ENCODE assay signal across 9 cellular contexts in genomic region chr11:48028909-48029685, GRCh38. TPM values are rescaled to one million over a fixed set of nuclear protein-coding genes. Genes with fewer than 3 reads are reported as not detected.
DNase-seq lines count a peak whose midpoint lies in the region; ATAC-seq, FAIRE-seq and TF ChIP-seq lines count a peak whose summit lies in the region.
"Had no signal": no experiment of that assay in that cellular context is flagged by ENCODE, and none has a peak within 500 bp of the region (broad histone marks: within the 10 kb centered on the region; RNA-seq: fewer than 3 reads in every experiment).

No MANE protein-coding gene starts in this region.

- POLR2A ChIA-PET in PC-9 (lab: Charles Lee; ENCODE audit: unreplicated experiment): no interaction called here

- H4K20me1 ChIP-seq in PC-9 (ENCODE audit: insufficient read depth): no peaks in the 10 kb centered on the region
- H4K20me1 ChIP-seq in osteoblast (ENCODE audit: insufficient read depth, low read length): peaks cover 27% of the 10 kb centered on the region

- H3K27me3 ChIP-seq in PC-9 (ENCODE audit: insufficient read depth, low read depth): no peaks in the 10 kb centered on the region
- H3K27me3 ChIP-seq in osteoblast (ENCODE audit: insufficient read depth, low read length): no peaks in the 10 kb centered on the region

- no peak for ATAC-seq in GM21515 (IDR thresholded peaks at IDR 0.05; ENCODE audit: unreplicated experiment)

- H3K9me3 Mint-ChIP-seq in dendritic cell treated with granulocyte-macrophage colony-stimulating factor and Interleukin-4, amounts not matched to agents 40 ng/mL and 50 ng/mL, for 4 days: no peaks in the 10 kb centered on the region

- peaks cover 48% of the 10 kb centered on the region for H3K36me3 Mint-ChIP-seq in dendritic cell treated with granulocyte-macrophage colony-stimulating factor and Interleukin-4, amounts not matched to agents 40 ng/mL and 50 ng/mL, for 4 days (ENCODE audit: low read depth)

- peaks cover 37% of the 10 kb centered on the region for H3K4me1 ChIP-seq in PC-9 (replicated peaks; ENCODE audit: insufficient read depth)
- H3K4me1 ChIP-seq in osteoblast (ENCODE audit: insufficient read depth, low read length): peaks cover 16% of the 10 kb centered on the region

- peak overlapping the region; percentile 92 for H3K27ac Mint-ChIP-seq in dendritic cell treated with granulocyte-macrophage colony-stimulating factor and Interleukin-4, amounts not matched to agents 40 ng/mL and 50 ng/mL, for 4 days

- H3K36me3 ChIP-seq in PC-9 (ENCODE audit: low read depth) (peaks cover 19% of the 10 kb centered on the region), osteoblast (ENCODE audit: insufficient read depth, low read length) (peaks cover 6% of the 10 kb centered on the region)

- H3K27ac ChIP-seq in PC-9 (0 out of 2 replicates have a peak overlapping the region, but pooled peaks have one; percentile 2), osteoblast (ENCODE audit: low read depth, low read length) (peak overlapping the region; percentile 11)
- H3K27ac ChIP-seq: RWPE1 had no signal

- no peak for TF ChIP-seq POLR2A in GM12891 (IDR thresholded peaks at IDR 0.05; ENCODE audit: low read depth, low read length)

- no TSS peak for BruUV-seq in PC-9 (replicated peaks; lab: Mats Ljungman, UMichigan)

- CTCF ChIA-PET in PC-9 (lab: Charles Lee): interaction anchor here (0.6 kb wide), 1 partner anchor 38 kb away, joined by 5 read pairs; no protein-coding TSS in a partner anchor

- H3F3A ChIP-seq in PC-9 (ENCODE audit: insufficient read depth, low read depth): peaks cover 27% of the 10 kb centered on the region; the same call in 1 of the 2 replicates

- H3K4me3 ChIP-seq in PC-9 (no peak overlapping the region), osteoblast (ENCODE audit: insufficient read depth, low read length) (no peak overlapping the region)

- peaks cover 93% of the 10 kb centered on the region for H3K4me1 Mint-ChIP-seq in dendritic cell treated with granulocyte-macrophage colony-stimulating factor and Interleukin-4, amounts not matched to agents 40 ng/mL and 50 ng/mL, for 4 days (ENCODE audit: low read depth)

- FAIRE-seq in GM12891 (lab: Jason Lieb, UNC): peak; percentile 91

- no peak for TF ChIP-seq CTCF in PC-9 (conservative IDR thresholded peaks at IDR 0.05)
- TF ChIP-seq CTCF in osteoblast (IDR thresholded peaks at IDR 0.05; ENCODE audit: extremely low read depth, low read depth, low read length): no peak

- H2AFZ ChIP-seq in PC-9 (no peak overlapping the region), osteoblast (ENCODE audit: low read length) (no peak overlapping the region)

- no peaks in the 10 kb centered on the region for H3K9me3 ChIP-seq in PC-9 (ENCODE audit: insufficient read depth, low read depth)
- H3K9me3 ChIP-seq in osteoblast (ENCODE audit: low read depth, low read length): no peaks in the 10 kb centered on the region

- H3K79me2 ChIP-seq in PC-9 (ENCODE audit: low read depth): peaks cover 91% of the 10 kb centered on the region
- H3K79me2 ChIP-seq in osteoblast (ENCODE audit: insufficient read depth, low read length): peaks cover 85% of the 10 kb centered on the region

- intact Hi-C loops in PC-9 (cut with micrococcal nuclease; ENCODE audit: unreplicated experiment): no loop called here
- intact Hi-C loops in dendritic cell treated with granulocyte-macrophage colony-stimulating factor and Interleukin-4, amounts not matched to agents 40 ng/mL and 50 ng/mL, for 4 days (cut with micrococcal nuclease): loop anchor here (10.0 kb wide), 1 partner anchor 94 kb away; no protein-coding TSS in a partner anchor

- H3K4me2 ChIP-seq in PC-9: no peak overlapping the region
- no peak overlapping the region for H3K4me2 ChIP-seq in osteoblast (ENCODE audit: insufficient read depth, low read length)

- no peak overlapping the region for H3K4me3 Mint-ChIP-seq in dendritic cell treated with granulocyte-macrophage colony-stimulating factor and Interleukin-4, amounts not matched to agents 40 ng/mL and 50 ng/mL, for 4 days

- no peaks in the 10 kb centered on the region for H3K9me2 ChIP-seq in PC-9 (ENCODE audit: insufficient read depth)

- DNase-seq in GM12891 (ENCODE audit: insufficient read length, low spot score) (no peak), PC-9 (peak in 1 of 2 experiments; percentile 10), osteoblast (ENCODE audit: insufficient read length, low spot score, missing footprints) (no peak), SHP77 (lab: John Stamatoyannopoulos, UW) (no peak), SKM-1 (lab: John Stamatoyannopoulos, UW; ENCODE audit: unreplicated experiment) (no peak)
- DNase-seq: NCI-H1694 treated with DMSO at 0.1 percent for 48 hours had no signal

- H3K27me3 Mint-ChIP-seq in dendritic cell treated with granulocyte-macrophage colony-stimulating factor and Interleukin-4, amounts not matched to agents 40 ng/mL and 50 ng/mL, for 4 days: no peaks in the 10 kb centered on the region

TF ChIP-seq in GM12891, 5 proteins besides CTCF, POLR2A, EP300 and RAD21:
- TF ChIP-seq POU2F2 (IDR thresholded peaks at IDR 0.05; ENCODE audit: low read depth, low read length): no peak
- no peak for TF ChIP-seq TAF1 (IDR thresholded peaks at IDR 0.05; ENCODE audit: low read depth, low read length)
- no peak for TF ChIP-seq POLR2AphosphoS5 (IDR thresholded peaks at IDR 0.05; ENCODE audit: low read depth, low read length)
- TF ChIP-seq PAX5 (IDR thresholded peaks at IDR 0.05; ENCODE audit: insufficient read depth, low read length, severe bottlenecking): no peak
TF ChIP-seq in GM12891: peak in this region for 0.

RNA-seq across cellular contexts. Expression of gene PTPRJ, which starts 48.7 kb away (rescaled TPM):
- 7.1 TPM for polyA plus RNA-seq in GM12891 (2012; ENCODE audit: low read depth, missing spikeins)
- total RNA-seq in PC-9 (2021) (43.3 and 43.7 TPM in 2 replicates), osteoblast (9.1 and 10.9 TPM in 2 replicates)
